In genomic region chr12:54428050-54429013, GRCh38 we compare ENCODE assay signal across 9 cellular contexts. TPM values are rescaled to one million over a fixed set of nuclear protein-coding genes. Genes with fewer than 3 reads are reported as not detected.
DNase-seq lines count a peak whose midpoint lies in the region; FAIRE-seq and TF ChIP-seq lines count a peak whose summit lies in the region.
"Had no signal": no experiment of that assay in that cellular context is flagged by ENCODE, and none has a peak within 500 bp of the region (broad histone marks: within the 10 kb centered on the region; RNA-seq: fewer than 3 reads in every experiment).

No MANE protein-coding gene starts in this region.

- H3K4me3 Mint-ChIP-seq in T-helper 2 cell treated with Interferon-gamma antibody and Interleukin-4, amounts not matched to agents 5 μg/mL and 100 μg/mL, for 36 hours = no peak overlapping the region

- peak overlapping the region; percentile 54 for H3K27ac ChIP-seq in parathyroid adenoma

- H3K27me3 ChIP-seq in parathyroid adenoma (ENCODE audit: control insufficient read depth, insufficient read depth, low read length) = no peaks in the 10 kb centered on the region

- no peak overlapping the region for H3K9ac ChIP-seq in parathyroid adenoma

- no peaks in the 10 kb centered on the region for H3K79me2 ChIP-seq in parathyroid adenoma

- H3K4me1 Mint-ChIP-seq in T-helper 2 cell treated with Interferon-gamma antibody and Interleukin-4, amounts not matched to agents 5 μg/mL and 100 μg/mL, for 36 hours (ENCODE audit: low read depth) = peaks cover 35% of the 10 kb centered on the region

- no peak overlapping the region for H3K4me3 ChIP-seq in fibroblast of the aortic adventitia (ENCODE audit: low read depth, low read length)
- no peak overlapping the region for H3K4me3 ChIP-seq in parathyroid adenoma (ENCODE audit: low read depth, low read length)

- TF ChIP-seq CTCF in fibroblast of the aortic adventitia (IDR thresholded peaks at IDR 0.05; ENCODE audit: insufficient read depth, low read length) (no peak), parathyroid adenoma (IDR thresholded peaks at IDR 0.05) (no peak)

- no peak overlapping the region for H3K4me2 ChIP-seq in parathyroid adenoma (ENCODE audit: low read length)

- H3K4me1 ChIP-seq in parathyroid adenoma = peaks cover 3% of the 10 kb centered on the region

- no peak for FAIRE-seq in frontal cortex (lab: Jason Lieb, UNC)

- no peaks in the 10 kb centered on the region for H3K9me3 ChIP-seq in parathyroid adenoma (ENCODE audit: control insufficient read depth, low read length)

- no peaks in the 10 kb centered on the region for H3K9me3 Mint-ChIP-seq in T-helper 2 cell treated with Interferon-gamma antibody and Interleukin-4, amounts not matched to agents 5 μg/mL and 100 μg/mL, for 36 hours

- peak overlapping the region; percentile 28 for H3K27ac Mint-ChIP-seq in T-helper 2 cell treated with Interferon-gamma antibody and Interleukin-4, amounts not matched to agents 5 μg/mL and 100 μg/mL, for 36 hours

- H3K36me3 ChIP-seq in parathyroid adenoma (ENCODE audit: control insufficient read depth, insufficient read depth, low read length) = no peaks in the 10 kb centered on the region

- H3K36me3 Mint-ChIP-seq in T-helper 2 cell treated with Interferon-gamma antibody and Interleukin-4, amounts not matched to agents 5 μg/mL and 100 μg/mL, for 36 hours (ENCODE audit: low read depth) = no peaks in the 10 kb centered on the region

- DNase-seq in GDM1 (lab: John Stamatoyannopoulos, UW) (peak; percentile 78), fibroblast of the aortic adventitia (ENCODE audit: low read depth) (peak; percentile 70), T-helper 9 cell (no peak), NCI-H748 (lab: John Stamatoyannopoulos, UW; ENCODE audit: unreplicated experiment) (no peak), frontal cortex (ENCODE audit: low spot score in 2 of 2) (no peak), LoVo (ENCODE audit: low spot score) (no peak)
- no peak for DNase-seq in T-helper 2 cell treated with Interferon-gamma antibody and Interleukin-4, amounts not matched to agents 5 μg/mL and 100 μg/mL, for 36 hours (ENCODE audit: low spot score)

- H2AFZ ChIP-seq in parathyroid adenoma = no peak overlapping the region

- peaks cover 32% of the 10 kb centered on the region for H3K27me3 Mint-ChIP-seq in T-helper 2 cell treated with Interferon-gamma antibody and Interleukin-4, amounts not matched to agents 5 μg/mL and 100 μg/mL, for 36 hours (ENCODE audit: low read depth)

RNA-seq across cellular contexts. Expression of gene ITGA5, which starts 9.3 kb away (rescaled TPM):
- total RNA-seq in fibroblast of the aortic adventitia (ENCODE audit: low replicate concordance) (51.1 and 239 TPM in 2 replicates), frontal cortex (3.7 TPM)

RNA-seq across cellular contexts. Expression of gene ZNF385A, which starts 43.8 kb away (rescaled TPM):
- total RNA-seq in fibroblast of the aortic adventitia (ENCODE audit: low replicate concordance) = 0.99 and 1.6 TPM in 2 replicates
- 1.2 TPM for total RNA-seq in frontal cortex

RNA-seq across cellular contexts. Expression of gene GTSF1, which starts 45.1 kb away (rescaled TPM):
- 7.1 TPM in 1 of 2 replicates, not detected in the other for total RNA-seq in fibroblast of the aortic adventitia (ENCODE audit: low replicate concordance)
- total RNA-seq in frontal cortex = not detected
- total RNA-seq: urinary bladder had no signal

Comparison
In these comparisons a context has a peak if more than half of its experiments do, and no peak if none do; other contexts are left out.
1. DNase-seq: peak in GDM1 (single experiment) and fibroblast of the aortic adventitia (single experiment); none in T-helper 2 cell treated with Interferon-gamma antibody and Interleukin-4, amounts not matched to agents 5 μg/mL and 100 μg/mL, for 36 hours (single experiment), T-helper 9 cell (single experiment), NCI-H748 (single experiment), frontal cortex (0 of 2) and LoVo (single experiment).
2. RNA of gene ITGA5, which starts 9.3 kb away (total RNA-seq): 51.1 to 239 TPM in fibroblast of the aortic adventitia; 3.7 TPM in frontal cortex (single experiment); every median in the first group is over 10 times any median in the second.